11 cellular contexts compared by ENCODE assay signal in the genomic region with DNA sequence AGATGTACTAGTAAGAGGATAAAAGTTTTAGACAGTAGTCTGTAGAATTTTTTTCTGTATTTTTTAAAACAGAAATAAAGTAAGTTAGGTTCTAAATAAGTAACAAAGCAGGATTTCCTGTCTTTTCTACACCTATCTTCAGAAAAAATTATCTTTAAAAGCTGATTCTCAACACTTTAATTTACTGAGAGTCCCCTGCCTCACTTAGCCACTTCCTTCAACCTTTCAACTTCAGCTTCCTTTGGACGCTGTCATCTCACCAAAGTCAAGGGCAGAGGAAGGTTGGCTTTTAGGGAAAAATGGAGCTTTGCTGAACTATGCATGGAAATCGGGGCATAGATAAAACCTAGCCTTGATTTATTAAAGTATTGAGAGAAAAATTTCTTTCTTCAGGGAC. TPM values are rescaled to one million over a fixed set of nuclear protein-coding genes. Genes with fewer than 3 reads are reported as not detected.
DNase-seq lines count a peak whose midpoint lies in the region; ATAC-seq and TF ChIP-seq lines count a peak whose summit lies in the region.
"Had no signal": no experiment of that assay in that cellular context is flagged by ENCODE, and none has a peak within 500 bp of the region (broad histone marks: within the 10 kb centered on the region; RNA-seq: fewer than 3 reads in every experiment).

No MANE protein-coding gene starts in this region.

- H2AFZ ChIP-seq in Loucy (ENCODE audit: low read length): peak overlapping the region; percentile 32

- H3K9me3 Mint-ChIP-seq in CD4-positive, alpha-beta T cell: no peaks in the 10 kb centered on the region
- H3K9me3 Mint-ChIP-seq in MCF 10A (ENCODE audit: unreplicated experiment) (no peaks in the 10 kb centered on the region), natural killer cell (no peaks in the 10 kb centered on the region)

- no peaks in the 10 kb centered on the region for H3K9me2 ChIP-seq in Loucy (replicated peaks; ENCODE audit: low read depth, low read length)

- no peaks in the 10 kb centered on the region for H4K20me1 ChIP-seq in Loucy (ENCODE audit: insufficient read depth, low read length, poor library complexity, severe bottlenecking)

- no peaks in the 10 kb centered on the region for H3K9me3 ChIP-seq in CD4-positive, alpha-beta T cell (ENCODE audit: control insufficient read depth, low read length)
- H3K9me3 ChIP-seq in Loucy (ENCODE audit: insufficient read depth, low read depth, low read length): no peaks in the 10 kb centered on the region
- H3K9me3 ChIP-seq: MG63 had no signal

- intact Hi-C loops in CD4-positive, alpha-beta T cell (cut with DNase I, micrococcal nuclease): loop anchor here in 1 of 2 experiments (10.0 kb wide), 1 partner anchor 423 kb away; no protein-coding TSS in a partner anchor
- intact Hi-C loops in MCF 10A (cut with micrococcal nuclease): no loop called here
- intact Hi-C loops in natural killer cell (cut with micrococcal nuclease): no loop called here
- intact Hi-C loops in dorsolateral prefrontal cortex (cut with DNase I): no loop called here

- no peaks in the 10 kb centered on the region for H3K36me3 ChIP-seq in Loucy (ENCODE audit: insufficient read depth, low read length)

- H3K36me3 Mint-ChIP-seq in CD4-positive, alpha-beta T cell (ENCODE audit: low read depth): no peaks in the 10 kb centered on the region
- H3K36me3 Mint-ChIP-seq in MCF 10A (ENCODE audit: insufficient read depth, unreplicated experiment) (no peaks in the 10 kb centered on the region), natural killer cell (no peaks in the 10 kb centered on the region)

- H3K79me2 ChIP-seq in Loucy (ENCODE audit: insufficient read depth, low read length): peaks cover 15% of the 10 kb centered on the region; the same call in 1 of the 2 replicates

- peak overlapping the region; percentile 51 for H3K27ac ChIP-seq in CD4-positive, alpha-beta T cell (ENCODE audit: low read depth, low read length)
- H3K27ac ChIP-seq in dorsolateral prefrontal cortex: peak overlapping the region in 5 of 59 donors; percentile 0 to 45 (median 12)

- no peaks in the 10 kb centered on the region for H3K27me3 Mint-ChIP-seq in CD4-positive, alpha-beta T cell
- H3K27me3 Mint-ChIP-seq in MCF 10A (ENCODE audit: insufficient read depth, unreplicated experiment): no peaks in the 10 kb centered on the region
- H3K27me3 Mint-ChIP-seq in natural killer cell (ENCODE audit: low read depth in 2 of 2): no peaks in the 10 kb centered on the region

- peak overlapping the region; percentile 61 for H3K4me2 ChIP-seq in Loucy (ENCODE audit: low read depth, low read length, poor library complexity, severe bottlenecking)

- peaks cover 44% of the 10 kb centered on the region for H3K4me1 Mint-ChIP-seq in CD4-positive, alpha-beta T cell (ENCODE audit: low read depth)
- H3K4me1 Mint-ChIP-seq in MCF 10A (ENCODE audit: insufficient read depth, unreplicated experiment): peaks cover 25% of the 10 kb centered on the region
- peaks cover 30 to 33% of the 10 kb centered on the region in 2 donors for H3K4me1 Mint-ChIP-seq in natural killer cell

- H3K27ac Mint-ChIP-seq in CD4-positive, alpha-beta T cell: peak overlapping the region; percentile 90
- H3K27ac Mint-ChIP-seq in MCF 10A (ENCODE audit: low read depth, unreplicated experiment): peak overlapping the region; percentile 92
- peak overlapping the region; percentile 88 to 92 for H3K27ac Mint-ChIP-seq in natural killer cell

- H3K27me3 ChIP-seq in CD4-positive, alpha-beta T cell (ENCODE audit: control insufficient read depth, insufficient read depth, low read length): no peaks in the 10 kb centered on the region
- H3K27me3 ChIP-seq in Loucy (ENCODE audit: insufficient read depth, low read length, poor library complexity, severe bottlenecking): no peaks in the 10 kb centered on the region
- no peaks in the 10 kb centered on the region for H3K27me3 ChIP-seq in dorsolateral prefrontal cortex
- H3K27me3 ChIP-seq: MG63 had no signal

- no TSS peak for BruUV-seq in MCF 10A (replicated peaks; lab: Mats Ljungman, UMichigan)

- no peak for DNase-seq in CD4-positive, alpha-beta T cell
- DNase-seq in MCF 10A (ENCODE audit: unreplicated experiment) (no peak), natural killer cell (no peak), dorsolateral prefrontal cortex (no peak)
- DNase-seq: DMS153; MG63; stimulated activated CD4-positive, alpha-beta T cell treated with anti-CD3 and anti-CD28 coated beads, Interleukin-2, amount 100 ng/mL, for 48 hours had no signal

- H3K4me3 ChIP-seq in Loucy (ENCODE audit: low read length, poor library complexity, severe bottlenecking) (peak overlapping the region; percentile 31), dorsolateral prefrontal cortex (no peak overlapping the region)
- H3K4me3 ChIP-seq: MG63 had no signal

- H3K4me1 ChIP-seq in Loucy (ENCODE audit: insufficient read depth, low read length, poor library complexity, severe bottlenecking): peaks cover 21% of the 10 kb centered on the region

- TF ChIP-seq CTCF in CD4-positive, alpha-beta T cell (IDR thresholded peaks at IDR 0.05): no peak
- TF ChIP-seq CTCF in Loucy (conservative IDR thresholded peaks at IDR 0.05; ENCODE audit: low read length): no peak
- TF ChIP-seq CTCF in MCF 10A (IDR thresholded peaks at IDR 0.05; ENCODE audit: unreplicated experiment): no peak
- TF ChIP-seq CTCF in natural killer cell (IDR thresholded peaks at IDR 0.05): no peak
- no peak for TF ChIP-seq CTCF in dorsolateral prefrontal cortex (IDR thresholded peaks at IDR 0.05 in 54 of 56, conservative IDR thresholded peaks at IDR 0.05 in 2 of 56; ENCODE audit: low read depth in 1 of 56, partially characterized antibody in 56 of 56)

- ATAC-seq in CD4-positive, alpha-beta T cell (ENCODE audit: poor library complexity): peak; percentile 48
- peak in 1 of 3 donors; percentile 34 for ATAC-seq in natural killer cell
- no peak for ATAC-seq in HG03175 (IDR thresholded peaks at IDR 0.05; ENCODE audit: unreplicated experiment)
- ATAC-seq in HG02623 (IDR thresholded peaks at IDR 0.05; ENCODE audit: unreplicated experiment): no peak
- no peak for ATAC-seq in GM18498 (IDR thresholded peaks at IDR 0.05; ENCODE audit: unreplicated experiment)

- peak overlapping the region; percentile 45 for H3K9ac ChIP-seq in Loucy (ENCODE audit: low read depth, low read length, poor library complexity, severe bottlenecking)

- H3K4me3 Mint-ChIP-seq in CD4-positive, alpha-beta T cell: peak overlapping the region; percentile 47
- H3K4me3 Mint-ChIP-seq in MCF 10A (ENCODE audit: unreplicated experiment) (no peak overlapping the region), natural killer cell (peak overlapping the region; percentile 72)

- POLR2A ChIA-PET in CD4-positive, alpha-beta T cell (lab: Charles Lee): interaction anchor here (0.6 to 4.5 kb wide), 7 partner anchors 11 to 223 kb away, joined by 3 to 57 read pairs (median 5); partner anchors contain the start of genes COX14 and LIMA1
- POLR2A ChIA-PET in MCF 10A (lab: Yijun Ruan, JAX): interaction anchor here (0.7 to 4.6 kb wide), 11 partner anchors 9 to 240 kb away, joined by 3 to 69 read pairs (median 5); partner anchors contain the start of genes COX14, LARP4 and LIMA1

- H3F3A ChIP-seq in Loucy (ENCODE audit: low read depth): no peaks in the 10 kb centered on the region; the same call in 1 of the 2 replicates

- CTCF ChIA-PET in CD4-positive, alpha-beta T cell (lab: Charles Lee): interaction anchor here (1.6 kb wide), 1 partner anchor 9 kb away, joined by 6 read pairs; no protein-coding TSS in a partner anchor
- CTCF ChIA-PET in MCF 10A (lab: Yijun Ruan, JAX): interaction anchor here (0.7 to 2.3 kb wide), 7 partner anchors 9 to 1876 kb away, joined by 3 to 14 read pairs (median 4); no protein-coding TSS in a partner anchor

RNA-seq across cellular contexts. Expression of gene CERS5, which starts 44.9 kb away (rescaled TPM):
- total RNA-seq in CD4-positive, alpha-beta T cell: 10 to 100 TPM; 42.3 to 44.5 TPM
- 56.8 and 58.1 TPM in 2 replicates for total RNA-seq in MCF 10A (2022)
- total RNA-seq in natural killer cell: 10 to 100 TPM; 69.9 to 81.2 (median 75.8) TPM
- total RNA-seq in dorsolateral prefrontal cortex: 100 to 1,000 TPM in 13 of 120 experiments, 10 to 100 TPM in 107; 48.2 to 123 (median 77.2) TPM
